27 cellular contexts compared by ENCODE assay signal in genomic region chr11:107851704-107852315, GRCh38.
"Had no signal": no experiment of that assay in that cellular context is flagged by ENCODE, and none has a peak within 500 bp of the region (broad histone marks: within the 10 kb centered on the region; RNA-seq: fewer than 3 reads in every experiment).

No MANE protein-coding gene starts in this region.

- H3K27me3 ChIP-seq: adrenal gland, body of pancreas, dorsolateral prefrontal cortex, sigmoid colon, stomach, thyroid gland had no signal

- DNase-seq: activated CD4-positive, alpha-beta T cell treated with anti-CD3 and anti-CD28 coated beads for 48 hours; activated CD4-positive, alpha-beta T cell treated with anti-CD3 and anti-CD28 coated beads, Interleukin-2, amount 50 U/mL, for 48 hours; activated CD4-positive, CD25-positive, alpha-beta regulatory T cell; activated CD8-positive, alpha-beta memory T cell treated with anti-CD3 and anti-CD28 coated beads, Interleukin-2, amount 50 U/mL, for 4 hours; activated effector memory CD4-positive, alpha-beta T cell treated with anti-CD3 and anti-CD28 coated beads, Interleukin-2, amount 50 U/mL, for 16 hours; activated naive CD4-positive, alpha-beta T cell treated with anti-CD3 and anti-CD28 coated beads for 36 hours; activated naive CD8-positive, alpha-beta T cell treated with anti-CD3 and anti-CD28 coated beads for 36 hours; activated T-cell treated with anti-CD3 and anti-CD28 coated beads, Interleukin-2, amount 50 U/mL, for 1 hour; adrenal gland; aorta; body of pancreas; dorsolateral prefrontal cortex; effector memory CD4-positive, alpha-beta T cell; hippocampal formation; left cardiac atrium; midbrain; natural killer cell; occipital lobe; psoas muscle; sigmoid colon; stimulated activated CD4-positive, alpha-beta T cell treated with anti-CD3 and anti-CD28 coated beads, Interleukin-2, amount 100 ng/mL, for 24 hours; stimulated activated naive B cell treated with anti-CD40 and anti-IgM and Interleukin-4, amounts not matched to agents 10 μg/mL and 1 μg/mL and 100 μg/mL, for 72 hours; stomach; thyroid gland had no signal

- H3K4me3 ChIP-seq: adrenal gland, body of pancreas, dorsolateral prefrontal cortex, neural progenitor cell, psoas muscle, sigmoid colon, smooth muscle cell, stomach, thyroid gland had no signal

- H3K9me3 ChIP-seq: adrenal gland, body of pancreas, psoas muscle, sigmoid colon, stomach, thyroid gland had no signal

- H3K27ac ChIP-seq: adrenal gland, body of pancreas, dorsolateral prefrontal cortex, neural progenitor cell, parathyroid adenoma, psoas muscle, sigmoid colon, stomach, thyroid gland had no signal

- H2AFZ ChIP-seq: neural progenitor cell, parathyroid adenoma had no signal

- H3K4me1 ChIP-seq: adrenal gland, body of pancreas, parathyroid adenoma, psoas muscle, sigmoid colon, thyroid gland had no signal

- H3K36me3 ChIP-seq: adrenal gland, neural progenitor cell, sigmoid colon, stomach, thyroid gland had no signal

- H3K4me2 ChIP-seq: neural progenitor cell, smooth muscle cell had no signal

- H3K9ac ChIP-seq: neural progenitor cell, parathyroid adenoma had no signal

- ATAC-seq: body of pancreas; left cardiac atrium; natural killer cell; psoas muscle; stimulated activated naive B cell treated with anti-CD40 and anti-IgM and Interleukin-4, amounts not matched to agents 10 μg/mL and 1 μg/mL and 100 μg/mL, for 72 hours had no signal
